10 cellular contexts compared by ENCODE assay signal in genomic region chr3:12822725-12823373, GRCh38. TPM values are rescaled to one million over a fixed set of nuclear protein-coding genes. Genes with fewer than 3 reads are reported as not detected.
DNase-seq lines count a peak whose midpoint lies in the region; ATAC-seq, FAIRE-seq and TF ChIP-seq lines count a peak whose summit lies in the region.
"Had no signal": no experiment of that assay in that cellular context is flagged by ENCODE, and none has a peak within 500 bp of the region (broad histone marks: within the 10 kb centered on the region; RNA-seq: fewer than 3 reads in every experiment).

No MANE protein-coding gene starts in this region.

- H3K36me3 ChIP-seq in WERI-Rb-1 = peaks cover 9% of the 10 kb centered on the region; the same call in 1 of the 2 replicates
- peaks cover 53 to 80% (median 55%) of the 10 kb centered on the region in 3 donors for H3K36me3 ChIP-seq in tibial artery

- H3K9me3 ChIP-seq in WERI-Rb-1 (ENCODE audit: severe bottlenecking) (no peaks in the 10 kb centered on the region), tibial artery (no peaks in the 10 kb centered on the region)

- TF ChIP-seq CTCF in AG10803 (conservative IDR thresholded peaks at IDR 0.05; ENCODE audit: low read length) (peak; percentile 48), WERI-Rb-1 (IDR thresholded peaks at IDR 0.05; ENCODE audit: low read depth, low read length) (peak; percentile 9; the same call in 1 of the 2 replicates), tibial artery (IDR thresholded peaks at IDR 0.05) (no peak)

- no peak for FAIRE-seq in H54 (lab: Jason Lieb, UNC)

- H3K4me3 ChIP-seq in AG10803 (ENCODE audit: low read length) = no peak overlapping the region
- H3K4me3 ChIP-seq in WERI-Rb-1 (ENCODE audit: low read depth, low read length) = no peak overlapping the region
- no peak overlapping the region for H3K4me3 ChIP-seq in tibial artery
- H3K4me3 ChIP-seq: skin epidermis had no signal

- TF ChIP-seq POLR2A in H54 (IDR thresholded peaks at IDR 0.05; ENCODE audit: low read depth, low read length) = no peak

- H3K27ac ChIP-seq in WERI-Rb-1 (no peak overlapping the region), tibial artery (no peak overlapping the region)
- H3K27ac ChIP-seq: skin epidermis had no signal

- H3K27me3 ChIP-seq in WERI-Rb-1 (ENCODE audit: insufficient read depth, low read depth, severe bottlenecking) = no peaks in the 10 kb centered on the region
- no peaks in the 10 kb centered on the region for H3K27me3 ChIP-seq in tibial artery

- intact Hi-C loops in left colon (cut with DNase I, micrococcal nuclease) = no loop called here
- intact Hi-C loops in tibial artery (cut with DNase I; ENCODE audit: low total_unique reads) = no loop called here

- DNase-seq in AG10803 (ENCODE audit: low read depth) (peak; percentile 24), HT-29 (ENCODE audit: low spot score) (peak; percentile 33), WERI-Rb-1 (no peak), left colon (no peak), tibial artery (no peak), cerebellar nuclear complex (lab: John Stamatoyannopoulos, UW) (no peak), H54 (ENCODE audit: insufficient read length, low spot score) (no peak)
- DNase-seq: activated naive CD4-positive, alpha-beta T cell treated with anti-CD3 and anti-CD28 coated beads, Interleukin-2, amount 10 ng/mL, durations not matched to agents 7 days and 5 days had no signal

- ATAC-seq in left colon (peak; percentile 52), GM21786 (IDR thresholded peaks at IDR 0.05; ENCODE audit: unreplicated experiment) (no peak)

- no peaks in the 10 kb centered on the region for H3K4me1 ChIP-seq in tibial artery

RNA-seq across cellular contexts. Expression of gene RPL32, which starts 18.5 kb away (rescaled TPM):
- total RNA-seq in HT-29 (2014; rRNA removed; shearing (Covaris generic)) = 1,047 and 1,077 TPM in 2 replicates
- total RNA-seq in left colon = 1,000 to 10,000 TPM; 1,145 to 1,173 TPM

RNA-seq across cellular contexts. Expression of gene CAND2, which starts 26.4 kb away (rescaled TPM):
- not detected in 2 replicates for total RNA-seq in HT-29 (2014; rRNA removed; shearing (Covaris generic))
- 1 to 10 TPM in 1 of 2 donors, under 1 TPM in 1; 0.64 to 2.2 TPM for total RNA-seq in left colon

Comparison
In these comparisons a context has a peak if more than half of its experiments do, and no peak if none do; other contexts are left out.
1. DNase-seq: peak in AG10803 (single experiment) and HT-29 (single experiment); none in WERI-Rb-1 (single experiment), left colon (0 of 2), tibial artery (0 of 2), cerebellar nuclear complex (0 of 2) and H54 (single experiment).
2. CTCF ChIP-seq: peak in AG10803 (single experiment) and WERI-Rb-1 (single experiment); none in tibial artery (0 of 2).